Comparison of ENCODE assay signal across 15 cellular contexts in the genomic region with DNA sequence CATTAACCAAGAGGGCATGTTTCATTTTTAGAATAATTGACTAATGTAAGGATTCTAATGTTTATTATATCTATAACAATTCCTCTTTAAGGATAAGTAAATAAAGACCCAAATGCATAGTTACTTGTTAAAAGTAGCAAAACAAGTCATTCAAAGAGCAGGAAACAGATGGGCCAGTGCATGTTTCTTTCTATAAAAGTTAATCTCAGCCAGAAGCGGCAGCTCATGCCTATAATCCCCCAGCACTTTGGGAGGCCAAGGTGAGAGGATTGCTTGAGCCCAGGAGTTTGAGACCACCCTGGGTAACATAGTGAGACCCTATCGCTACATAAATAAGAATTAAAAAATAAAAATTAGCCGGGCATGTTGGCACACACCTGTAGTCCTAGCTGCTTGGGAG.
"Had no signal": no experiment of that assay in that cellular context is flagged by ENCODE, and none has a peak within 500 bp of the region (broad histone marks: within the 10 kb centered on the region; RNA-seq: fewer than 3 reads in every experiment).

No MANE protein-coding gene starts in this region.

- H3K9me3 ChIP-seq: ascending aorta, esophagus muscularis mucosa, left lung, mucosa of descending colon, psoas muscle, right lobe of liver, upper lobe of left lung had no signal

- H3K36me3 ChIP-seq: ascending aorta, esophagus muscularis mucosa, left lung, right lobe of liver, upper lobe of left lung had no signal

- H3K4me1 ChIP-seq: psoas muscle had no signal

- H3K27me3 Mint-ChIP-seq: memory B cell; stimulated activated naive CD8-positive, alpha-beta T cell treated with anti-CD3 and anti-CD28 coated beads, Interleukin-15, amount 100 ng/mL, for 72 hours had no signal

- H3K4me3 ChIP-seq: ascending aorta, esophagus muscularis mucosa, left lung, mucosa of descending colon, psoas muscle, right lobe of liver, upper lobe of left lung had no signal

- ATAC-seq: activated CD4-positive, CD25-positive, alpha-beta regulatory T cell treated with anti-CD3 and anti-CD28 coated beads, Interleukin-2, amount 50 U/mL, for 24 hours; left lung; mucosa of descending colon; psoas muscle; right lobe of liver; stimulated activated naive CD8-positive, alpha-beta T cell treated with anti-CD3 and anti-CD28 coated beads, Interleukin-15, amount 100 ng/mL, for 72 hours had no signal

- H3K9me3 Mint-ChIP-seq: nephron; stimulated activated naive CD8-positive, alpha-beta T cell treated with anti-CD3 and anti-CD28 coated beads, Interleukin-15, amount 100 ng/mL, for 72 hours had no signal

- H3K27me3 ChIP-seq: ascending aorta, esophagus muscularis mucosa, left lung, right lobe of liver, upper lobe of left lung had no signal

- DNase-seq: activated CD4-positive, alpha-beta T cell treated with anti-CD3 and anti-CD28 coated beads, Interleukin-2, amount 50 U/mL, for 1 hour; activated naive CD4-positive, alpha-beta T cell; left lung; mucosa of descending colon; psoas muscle; right lobe of liver; stimulated activated CD4-positive, alpha-beta T cell treated with anti-CD3 and anti-CD28 coated beads, Interleukin-1b, Interleukin-23, amount 100 ng/mL, for 48 hours; stimulated activated naive CD8-positive, alpha-beta T cell treated with anti-CD3 and anti-CD28 coated beads, Interleukin-15, amount 100 ng/mL, for 72 hours; SW 1271; upper lobe of left lung had no signal

- H3K4me3 Mint-ChIP-seq: memory B cell; nephron; stimulated activated naive CD8-positive, alpha-beta T cell treated with anti-CD3 and anti-CD28 coated beads, Interleukin-15, amount 100 ng/mL, for 72 hours had no signal

- H3K27ac ChIP-seq: psoas muscle, right lobe of liver had no signal
